Comparison of ENCODE assay signal across 12 cellular contexts in the genomic region with DNA sequence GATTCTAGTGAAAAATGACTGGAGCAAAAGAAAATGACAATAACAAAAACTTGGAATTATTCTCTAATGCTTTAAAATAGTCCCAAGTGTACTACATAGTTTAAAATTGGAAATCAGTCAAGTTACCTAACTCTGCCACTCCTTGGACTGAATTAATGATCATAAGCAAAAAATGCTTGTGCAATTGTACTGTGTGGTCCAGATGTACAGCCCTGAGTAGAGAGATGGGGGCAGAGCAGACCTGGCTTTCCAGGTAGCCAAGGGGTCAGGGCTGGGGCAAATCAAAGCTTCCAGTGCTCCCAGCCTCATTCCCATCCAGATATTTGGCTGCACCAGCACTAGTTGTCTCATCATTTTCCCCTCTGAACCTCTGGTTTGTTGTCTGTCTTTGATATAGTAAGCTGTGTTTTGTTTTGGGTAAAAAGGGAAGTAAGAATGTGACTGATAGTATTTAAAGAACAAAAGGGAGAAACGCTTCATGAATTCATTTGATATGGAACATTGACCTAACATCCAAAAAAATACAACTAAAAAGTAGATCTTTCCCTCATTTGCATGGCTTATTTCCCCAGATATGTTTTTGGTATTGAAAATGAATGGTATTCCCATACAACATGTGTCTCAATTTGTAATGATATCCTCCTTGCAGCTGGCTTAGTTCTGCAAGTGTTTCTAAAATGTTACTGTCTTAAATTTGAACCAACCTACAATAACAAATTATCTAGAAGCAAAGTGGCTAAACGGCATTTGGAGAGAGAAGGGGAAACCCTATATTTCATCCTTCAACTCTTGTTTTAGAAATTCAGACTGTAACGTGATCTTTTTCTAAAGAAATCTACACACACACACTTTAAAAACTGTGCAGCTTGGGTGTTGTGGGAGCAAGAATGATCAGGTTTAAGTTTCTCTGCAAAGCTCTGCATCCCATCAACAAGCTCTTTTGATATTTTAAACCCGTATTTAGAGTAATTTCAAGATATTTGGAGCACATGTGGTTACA.
DNase-seq lines count a peak whose midpoint lies in the region; ATAC-seq, FAIRE-seq and TF ChIP-seq lines count a peak whose summit lies in the region.
"Had no signal": no experiment of that assay in that cellular context is flagged by ENCODE, and none has a peak within 500 bp of the region (broad histone marks: within the 10 kb centered on the region; RNA-seq: fewer than 3 reads in every experiment).

No MANE protein-coding gene starts in this region.

- no peaks in the 10 kb centered on the region for H3K4me1 Mint-ChIP-seq in activated naive CD4-positive, alpha-beta T cell treated with anti-CD3 and anti-CD28 coated beads for 36 hours (ENCODE audit: low read depth)

- ATAC-seq in GM18505 (IDR thresholded peaks at IDR 0.05; ENCODE audit: unreplicated experiment) = peak; percentile 79
- ATAC-seq in left lung = peak; percentile 20
- no peak for ATAC-seq in GM18870 (IDR thresholded peaks at IDR 0.05; ENCODE audit: unreplicated experiment)

- TF ChIP-seq POLR2A in GM18505 (IDR thresholded peaks at IDR 0.05; ENCODE audit: borderline replicate concordance, extremely low read depth, insufficient read depth, insufficient read length) = no peak

- H3K36me3 ChIP-seq in HEK293 (ENCODE audit: control insufficient read depth in 2 of 2, insufficient read depth in 1 of 2, low read length in 2 of 2) (peaks cover 0 to 3% of the 10 kb centered on the region in 2 experiments; a peak in 1 of 3 replicates), left lung (no peaks in the 10 kb centered on the region), kidney (ENCODE audit: control insufficient read depth in 1 of 2, insufficient read depth in 2 of 2, low read length in 2 of 2) (no peaks in the 10 kb centered on the region)

- no peak overlapping the region for H3K4me3 Mint-ChIP-seq in activated naive CD4-positive, alpha-beta T cell treated with anti-CD3 and anti-CD28 coated beads for 36 hours
- H3K4me3 Mint-ChIP-seq: stimulated activated naive CD8-positive, alpha-beta T cell treated with anti-CD3 and anti-CD28 coated beads, Interleukin-15, Interleukin-2, amounts not matched to agents 100 ng/mL and 50 ng/mL, for 24 hours had no signal

- POLR2A ChIA-PET in HEK293 (lab: Yijun Ruan, JAX) = no interaction called here

- H3K4me3 ChIP-seq in HEK293 (ENCODE audit: low read depth, low read length) (no peak overlapping the region), left lung (no peak overlapping the region), kidney (ENCODE audit: low read length in 2 of 2) (no peak overlapping the region)

- no peaks in the 10 kb centered on the region for H3K27me3 ChIP-seq in left lung

- no peak overlapping the region for H3K9ac ChIP-seq in kidney (ENCODE audit: low read length in 2 of 2)

- H3K9me3 ChIP-seq in HEK293 (ENCODE audit: control insufficient read depth, insufficient read depth, low read depth, low read length) (no peaks in the 10 kb centered on the region), left lung (no peaks in the 10 kb centered on the region), kidney (ENCODE audit: control insufficient read depth in 1 of 2, low read length in 2 of 2) (no peaks in the 10 kb centered on the region)

- peak; percentile 61 for DNase-seq in NAMALWA (ENCODE audit: low spot score)
- no peak for DNase-seq in left lung
- DNase-seq in NCI-H187 (lab: John Stamatoyannopoulos, UW) = no peak
- DNase-seq in kidney = no peak
- no peak for DNase-seq in activated naive CD4-positive, alpha-beta T cell treated with anti-CD3 and anti-CD28 coated beads for 36 hours
- DNase-seq: EL; stimulated activated CD4-positive, alpha-beta T cell treated with anti-CD3 and anti-CD28 coated beads, Interleukin-4, amount 100 ng/mL, for 1 hour had no signal

- H3K27ac ChIP-seq in HEK293 (ENCODE audit: extremely low read depth, low read depth, low read length) (no peak overlapping the region), left lung (no peak overlapping the region), kidney (ENCODE audit: low read depth in 2 of 2, low read length in 2 of 2) (no peak overlapping the region)

- peaks cover 7% of the 10 kb centered on the region for H3K27me3 Mint-ChIP-seq in activated naive CD4-positive, alpha-beta T cell treated with anti-CD3 and anti-CD28 coated beads for 36 hours (ENCODE audit: low read depth)

- no peak overlapping the region for H3K27ac Mint-ChIP-seq in activated naive CD4-positive, alpha-beta T cell treated with anti-CD3 and anti-CD28 coated beads for 36 hours
- H3K27ac Mint-ChIP-seq: stimulated activated naive CD8-positive, alpha-beta T cell treated with anti-CD3 and anti-CD28 coated beads, Interleukin-15, Interleukin-2, amounts not matched to agents 100 ng/mL and 50 ng/mL, for 24 hours had no signal

- intact Hi-C loops in left lung (cut with DNase I) (no loop called here), kidney (cut with DNase I) (no loop called here)
- intact Hi-C loops in activated naive CD4-positive, alpha-beta T cell treated with anti-CD3 and anti-CD28 coated beads for 36 hours (cut with micrococcal nuclease) = no loop called here

- FAIRE-seq in kidney (lab: Jason Lieb, UNC) = no peak
- FAIRE-seq: H1 had no signal

- H3K9me3 Mint-ChIP-seq in activated naive CD4-positive, alpha-beta T cell treated with anti-CD3 and anti-CD28 coated beads for 36 hours = no peaks in the 10 kb centered on the region
- H3K9me3 Mint-ChIP-seq: stimulated activated naive CD8-positive, alpha-beta T cell treated with anti-CD3 and anti-CD28 coated beads, Interleukin-15, Interleukin-2, amounts not matched to agents 100 ng/mL and 50 ng/mL, for 24 hours had no signal

- TF ChIP-seq CTCF in HEK293 (tag by site-specific recombination; IDR thresholded peaks at IDR 0.05) (no peak), left lung (IDR thresholded peaks at IDR 0.05) (no peak), kidney (IDR thresholded peaks at IDR 0.05; ENCODE audit: borderline replicate concordance, extremely low read depth, insufficient read depth) (no peak)

- CTCF ChIA-PET in HEK293 (lab: Yijun Ruan, JAX) = interaction anchor here (0.8 to 1.1 kb wide), 3 partner anchors 15 to 305 kb away, joined by 3 to 5 read pairs (median 3); no protein-coding TSS in a partner anchor
- CTCF ChIA-PET in activated naive CD4-positive, alpha-beta T cell treated with anti-CD3 and anti-CD28 coated beads for 36 hours (lab: Charles Lee) = interaction anchor here (1.7 kb wide), 1 partner anchor 14 kb away, joined by 4 read pairs; no protein-coding TSS in a partner anchor

- H3K36me3 Mint-ChIP-seq in activated naive CD4-positive, alpha-beta T cell treated with anti-CD3 and anti-CD28 coated beads for 36 hours (ENCODE audit: low read depth) = no peaks in the 10 kb centered on the region

- H3K4me1 ChIP-seq in HEK293 (ENCODE audit: control insufficient read depth, insufficient read depth, low read length) = peaks cover 8% of the 10 kb centered on the region; the same call in 1 of the 2 replicates
- H3K4me1 ChIP-seq in left lung = peaks cover 0 to 30% of the 10 kb centered on the region in 2 donors
- peaks cover 0 to 5% of the 10 kb centered on the region in 2 donors for H3K4me1 ChIP-seq in kidney (ENCODE audit: control insufficient read depth in 1 of 2, insufficient read depth in 1 of 2, low read depth in 1 of 2, low read length in 2 of 2)

TF ChIP-seq in HEK293, 187 proteins besides CTCF, POLR2A, EP300 and RAD21:
- TF ChIP-seq ZNF514 (tag by site-specific recombination; IDR thresholded peaks at IDR 0.05) (no peak), ZNF610 (tag by site-specific recombination; IDR thresholded peaks at IDR 0.05; ENCODE audit: borderline replicate concordance) (no peak), ZNF157 (tag by site-specific recombination; IDR thresholded peaks at IDR 0.05) (no peak), ZNF354C (tag by site-specific recombination; IDR thresholded peaks at IDR 0.05; ENCODE audit: borderline replicate concordance, low read depth) (no peak)
- TF ChIP-seq, protein P1, sequence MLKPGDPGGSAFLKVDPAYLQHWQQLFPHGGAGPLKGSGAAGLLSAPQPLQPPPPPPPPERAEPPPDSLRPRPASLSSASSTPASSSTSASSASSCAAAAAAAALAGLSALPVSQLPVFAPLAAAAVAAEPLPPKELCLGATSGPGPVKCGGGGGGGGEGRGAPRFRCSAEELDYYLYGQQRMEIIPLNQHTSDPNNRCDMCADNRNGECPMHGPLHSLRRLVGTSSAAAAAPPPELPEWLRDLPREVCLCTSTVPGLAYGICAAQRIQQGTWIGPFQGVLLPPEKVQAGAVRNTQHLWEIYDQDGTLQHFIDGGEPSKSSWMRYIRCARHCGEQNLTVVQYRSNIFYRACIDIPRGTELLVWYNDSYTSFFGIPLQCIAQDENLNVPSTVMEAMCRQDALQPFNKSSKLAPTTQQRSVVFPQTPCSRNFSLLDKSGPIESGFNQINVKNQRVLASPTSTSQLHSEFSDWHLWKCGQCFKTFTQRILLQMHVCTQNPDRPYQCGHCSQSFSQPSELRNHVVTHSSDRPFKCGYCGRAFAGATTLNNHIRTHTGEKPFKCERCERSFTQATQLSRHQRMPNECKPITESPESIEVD (tag by site-specific recombination; IDR thresholded peaks at IDR 0.05) = peak; percentile 39; the same call in 1 of the 2 replicates
